In the genomic region with DNA sequence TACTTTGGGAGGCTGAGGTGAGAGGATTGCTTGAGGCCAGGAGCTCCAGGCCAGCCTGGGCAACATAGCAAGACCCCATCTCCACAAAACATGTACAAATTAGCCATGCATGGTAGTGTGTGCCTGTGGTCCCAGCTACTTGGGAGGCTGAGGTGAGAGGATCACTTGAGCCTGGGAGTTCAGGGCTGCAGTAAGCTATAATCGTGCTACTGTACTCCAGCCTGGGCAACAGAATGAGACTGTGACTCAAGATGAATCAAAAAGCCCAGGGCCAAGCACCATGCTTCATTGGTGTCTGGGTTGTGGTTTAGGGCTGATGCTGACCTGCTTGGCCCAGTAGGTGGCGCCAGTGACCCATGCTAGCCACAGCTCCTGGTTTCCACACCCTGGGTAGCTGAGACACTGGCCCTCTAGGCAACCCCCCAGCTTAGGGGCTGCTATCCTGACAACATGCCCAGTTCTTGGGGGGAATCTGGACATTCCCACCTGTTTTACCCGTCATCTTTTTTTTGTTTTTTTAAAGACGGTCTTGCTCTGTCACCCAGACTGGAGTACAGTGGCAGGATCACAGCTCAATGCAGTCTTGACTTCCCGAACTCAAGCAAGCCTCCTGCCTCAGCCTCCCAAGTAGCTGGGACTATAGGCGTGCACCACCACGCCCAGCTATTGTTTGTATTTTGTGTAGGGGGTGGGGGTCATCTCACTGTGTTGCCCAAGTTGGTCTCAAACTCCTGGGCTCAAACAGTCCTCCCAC, we compare ENCODE assay signal across 8 cellular contexts. TPM values are rescaled to one million over a fixed set of nuclear protein-coding genes. Genes with fewer than 3 reads are reported as not detected.
A peak's percentile ranks its signal among the peaks of the same experiment; 100 is the strongest.
DNase-seq lines count a peak whose midpoint lies in the region; ATAC-seq, FAIRE-seq and TF ChIP-seq lines count a peak whose summit lies in the region.

No MANE protein-coding gene starts in this region.

- no peak for TF ChIP-seq POLR2A in transverse colon (IDR thresholded peaks at IDR 0.05)

- no peaks in the 10 kb centered on the region for H3K36me3 ChIP-seq in KMS-11 (ENCODE audit: insufficient read depth)
- H3K36me3 ChIP-seq in SJSA1, result peaks cover 25% of the 10 kb centered on the region
- no peaks in the 10 kb centered on the region for H3K36me3 ChIP-seq in parathyroid adenoma (ENCODE audit: control insufficient read depth, insufficient read depth, low read length)
- H3K36me3 ChIP-seq in transverse colon, result no peaks in the 10 kb centered on the region

- peak; percentile 92 for DNase-seq in GM10266 (ENCODE audit: extremely low spot score)
- peak; percentile 57 to 78 for DNase-seq in SJSA1 (ENCODE audit: low read depth in 1 of 2, low spot score in 2 of 2)
- DNase-seq in activated effector memory CD4-positive, alpha-beta T cell treated with anti-CD3 and anti-CD28 coated beads, Interleukin-2, amount 50 U/mL, for 16 hours, result peak; percentile 93
- peak; percentile 80 to 90 for DNase-seq in frontal cortex (ENCODE audit: low spot score in 2 of 2)
- DNase-seq in transverse colon, result peak; percentile 81

- in situ Hi-C loops in transverse colon (cut with MboI; ENCODE audit: low pct_ligation_motif_present in 1 of 4, low pct_unique_long_range_greater_than_20kb in 1 of 4, low sequenced_read_pairs in 3 of 4), result loop anchor here (5.0 to 25.0 kb wide), 4 partner anchors 54 to 124 kb away; no protein-coding TSS in a partner anchor

- no peaks in the 10 kb centered on the region for H3K9me3 ChIP-seq in SJSA1 (replicated peaks)
- no peaks in the 10 kb centered on the region for H3K9me3 ChIP-seq in parathyroid adenoma (ENCODE audit: control insufficient read depth, low read length)
- no peaks in the 10 kb centered on the region for H3K9me3 ChIP-seq in transverse colon

- H3K4me1 ChIP-seq in KMS-11 (ENCODE audit: low read depth, poor library complexity, severe bottlenecking), result no peaks in the 10 kb centered on the region
- peaks cover 8% of the 10 kb centered on the region for H3K4me1 ChIP-seq in SJSA1 (replicated peaks)
- H3K4me1 ChIP-seq in parathyroid adenoma, result peaks cover 5% of the 10 kb centered on the region
- H3K4me1 ChIP-seq in transverse colon, result peaks cover 5 to 13% (median 11%) of the 10 kb centered on the region in 4 donors

- no peak for TF ChIP-seq EP300 in transverse colon (IDR thresholded peaks at IDR 0.05; ENCODE audit: low read depth)

- FAIRE-seq in frontal cortex (lab: Jason Lieb, UNC), result no peak

- H3K27ac ChIP-seq in KMS-11 (no peak overlapping the region), SJSA1 (no peak overlapping the region), parathyroid adenoma (no peak overlapping the region), transverse colon (no peak overlapping the region)

- H4K20me1 ChIP-seq in KMS-11 (ENCODE audit: insufficient read depth), result no peaks in the 10 kb centered on the region

- TF ChIP-seq CTCF in GM10266 (IDR thresholded peaks at IDR 0.05; ENCODE audit: control insufficient read depth, insufficient read depth, low read depth, missing control alignments) (peak; percentile 97), KMS-11 (conservative IDR thresholded peaks at IDR 0.05; ENCODE audit: low read depth, low read length) (peak; percentile 83), parathyroid adenoma (IDR thresholded peaks at IDR 0.05) (peak; percentile 94), transverse colon (IDR thresholded peaks at IDR 0.05) (peak; percentile 90 to 93 (median 91))

- no peak for ATAC-seq in HG02852 (IDR thresholded peaks at IDR 0.05; ENCODE audit: unreplicated experiment)

- no peak overlapping the region for H2AFZ ChIP-seq in KMS-11 (ENCODE audit: low read depth)
- H2AFZ ChIP-seq in parathyroid adenoma, result no peak overlapping the region

- H3K4me2 ChIP-seq in KMS-11 (no peak overlapping the region), parathyroid adenoma (ENCODE audit: low read length) (no peak overlapping the region)

- H3K4me3 ChIP-seq in KMS-11 (IDR thresholded peaks at IDR 0.05; ENCODE audit: insufficient read depth, low read depth, low read length), result no peak overlapping the region
- no peak overlapping the region for H3K4me3 ChIP-seq in SJSA1
- H3K4me3 ChIP-seq in parathyroid adenoma (ENCODE audit: low read depth, low read length), result no peak overlapping the region
- no peak overlapping the region for H3K4me3 ChIP-seq in transverse colon

- H3K79me2 ChIP-seq in KMS-11 (ENCODE audit: insufficient read depth, low read depth), result no peaks in the 10 kb centered on the region; the same call in 1 of the 2 replicates
- peaks cover 1% of the 10 kb centered on the region for H3K79me2 ChIP-seq in parathyroid adenoma

- intact Hi-C loops in transverse colon (cut with DNase I; ENCODE audit: low total_unique reads), result loop anchor here (2.0 kb wide), 1 partner anchor 59 kb away; no protein-coding TSS in a partner anchor

- H3K9ac ChIP-seq in KMS-11 (no peak overlapping the region), parathyroid adenoma (no peak overlapping the region)

- H3K27me3 ChIP-seq in KMS-11 (ENCODE audit: insufficient read depth, low read depth) (no peaks in the 10 kb centered on the region), SJSA1 (replicated peaks) (no peaks in the 10 kb centered on the region), parathyroid adenoma (ENCODE audit: control insufficient read depth, insufficient read depth, low read length) (no peaks in the 10 kb centered on the region), transverse colon (no peaks in the 10 kb centered on the region)

- 42 to 50% methylated on average over 6 to 7 of the region's 7 CpGs for WGBS in transverse colon (ENCODE audit: low coverage in 1 of 2), 2 donors

RNA-seq across cellular contexts. Expression of a gene that starts 5.5 kb away (rescaled TPM):
- 41.1 and 55.2 TPM in 2 replicates for total RNA-seq in SJSA1 (2014; rRNA removed; shearing (Covaris generic))
- total RNA-seq in frontal cortex (15.5 TPM), transverse colon (10 to 100 TPM; 36.9 to 93.5 (median 41.4) TPM)

RNA-seq across cellular contexts. Expression of a gene that starts 28.6 kb away (rescaled TPM):
- not detected in 2 replicates for total RNA-seq in SJSA1 (2014; rRNA removed; shearing (Covaris generic))
- total RNA-seq in frontal cortex, result 16.3 TPM
- 1 to 10 TPM in 1 of 4 donors, not detected in 3; 1.6 TPM for total RNA-seq in transverse colon
